In genomic region chr4:36716874-36717273, GRCh38 we compare ENCODE assay signal across 18 cellular contexts.
DNase-seq lines count a peak whose midpoint lies in the region; ATAC-seq, FAIRE-seq and TF ChIP-seq lines count a peak whose summit lies in the region.
"Had no signal": no experiment of that assay in that cellular context is flagged by ENCODE, and none has a peak within 500 bp of the region (broad histone marks: within the 10 kb centered on the region; RNA-seq: fewer than 3 reads in every experiment).

No MANE protein-coding gene starts in this region.

- H3K27me3 ChIP-seq in bronchial epithelial cell (ENCODE audit: control insufficient read depth, insufficient read depth, low read length) (no peaks in the 10 kb centered on the region), aorta (ENCODE audit: control insufficient read depth in 1 of 2, insufficient read depth in 2 of 2, low read length in 1 of 2) (no peaks in the 10 kb centered on the region), psoas muscle (ENCODE audit: insufficient read depth in 3 of 3, low read length in 2 of 3) (no peaks in the 10 kb centered on the region)
- H3K27me3 ChIP-seq: BLaER1 treated with 17β-estradiol and CSF1 and Interleukin-3, amounts not matched to agents 10 nM and 100 nM; MG63 had no signal

- FAIRE-seq in bronchial epithelial cell (lab: Jason Lieb, UNC): peak; percentile 79
- FAIRE-seq: A204.1, D721Med had no signal

- intact Hi-C loops in aorta (cut with DNase I) (no loop called here), psoas muscle (cut with DNase I) (no loop called here)

- DNase-seq in A172 (ENCODE audit: low spot score) (peak; percentile 31), MV-4-11 (lab: John Stamatoyannopoulos, UW) (peak; percentile 81), RWPE1 (ENCODE audit: low spot score) (peak; percentile 57), bronchial epithelial cell (ENCODE audit: low read depth) (peak; percentile 80), NCI-H1694 (lab: John Stamatoyannopoulos, UW) (no peak), aorta (no peak), NCI-H2107 (lab: John Stamatoyannopoulos, UW) (no peak), psoas muscle (no peak)
- DNase-seq: CD8-positive, alpha-beta memory T cell; DMS79 treated with DMSO at 0.1 percent for 48 hours; GOT3; MG63; NCI-H1436; NCI-H2029 treated with DMSO at 0.1 percent for 48 hours; NCI-H82 had no signal

- CTCF ChIA-PET in RWPE1 (lab: Yijun Ruan, JAX): no interaction called here

- H3K27ac ChIP-seq in RWPE1: no peak overlapping the region
- H3K27ac ChIP-seq in aorta (ENCODE audit: low read depth in 1 of 2, low read length in 2 of 2): no peak overlapping the region
- H3K27ac ChIP-seq in psoas muscle: no peak overlapping the region
- H3K27ac ChIP-seq: BLaER1 treated with 17β-estradiol and CSF1 and Interleukin-3, amounts not matched to agents 10 nM and 100 nM had no signal

- ATAC-seq in aorta (ENCODE audit: low FRiP score) (no peak), psoas muscle (no peak)

- POLR2A ChIA-PET in RWPE1 (lab: Yijun Ruan, JAX; ENCODE audit: low non-redundant PET): no interaction called here

- WGBS in aorta, 2 donors: 88 to 89% methylated on average over 4 of the region's 4 CpGs
- WGBS in psoas muscle, 3 donors: 91 to 93% (median 91%) methylated on average over 4 of the region's 4 CpGs

- no peak overlapping the region for H3K4me3 ChIP-seq in bronchial epithelial cell (ENCODE audit: low read depth, low read length)
- H3K4me3 ChIP-seq in aorta (ENCODE audit: low read length in 2 of 2): no peak overlapping the region
- H3K4me3 ChIP-seq in psoas muscle: no peak overlapping the region
- H3K4me3 ChIP-seq: BLaER1 treated with 17β-estradiol and CSF1 and Interleukin-3, amounts not matched to agents 10 nM and 100 nM; MG63 had no signal

- no peaks in the 10 kb centered on the region for H3K36me3 ChIP-seq in bronchial epithelial cell (ENCODE audit: control insufficient read depth, insufficient read depth, low read length)
- H3K36me3 ChIP-seq in aorta (ENCODE audit: control insufficient read depth in 1 of 2, insufficient read depth in 2 of 2, low read length in 1 of 2): no peaks in the 10 kb centered on the region
- no peaks in the 10 kb centered on the region for H3K36me3 ChIP-seq in psoas muscle (ENCODE audit: insufficient read depth in 1 of 2, low read depth in 1 of 2)
- H3K36me3 ChIP-seq: BLaER1 treated with 17β-estradiol and CSF1 and Interleukin-3, amounts not matched to agents 10 nM and 100 nM; MG63 had no signal

- H3K9me3 ChIP-seq in aorta (ENCODE audit: control insufficient read depth, low read length) (no peaks in the 10 kb centered on the region), psoas muscle (no peaks in the 10 kb centered on the region)
- H3K9me3 ChIP-seq: MG63 had no signal

- no peaks in the 10 kb centered on the region for H3K4me1 ChIP-seq in aorta (ENCODE audit: control insufficient read depth in 1 of 2, insufficient read depth in 2 of 2, low read length in 2 of 2)
- no peaks in the 10 kb centered on the region for H3K4me1 ChIP-seq in psoas muscle

- TF ChIP-seq CTCF in RWPE1 (conservative IDR thresholded peaks at IDR 0.05; ENCODE audit: low read depth) (no peak), bronchial epithelial cell (IDR thresholded peaks at IDR 0.05; ENCODE audit: insufficient read depth, low read length, severe bottlenecking) (no peak), psoas muscle (IDR thresholded peaks at IDR 0.05) (no peak)

Comparison
In these comparisons a context has a peak if more than half of its experiments do, and no peak if none do; other contexts are left out.
1. DNase-seq: peak in A172 (single experiment), MV-4-11 (single experiment), RWPE1 (single experiment) and bronchial epithelial cell (single experiment); none in NCI-H1694 (single experiment), aorta (0 of 2), NCI-H2107 (single experiment) and psoas muscle (0 of 2).